ENCODE assay signal across 12 cellular contexts in the genomic region with DNA sequence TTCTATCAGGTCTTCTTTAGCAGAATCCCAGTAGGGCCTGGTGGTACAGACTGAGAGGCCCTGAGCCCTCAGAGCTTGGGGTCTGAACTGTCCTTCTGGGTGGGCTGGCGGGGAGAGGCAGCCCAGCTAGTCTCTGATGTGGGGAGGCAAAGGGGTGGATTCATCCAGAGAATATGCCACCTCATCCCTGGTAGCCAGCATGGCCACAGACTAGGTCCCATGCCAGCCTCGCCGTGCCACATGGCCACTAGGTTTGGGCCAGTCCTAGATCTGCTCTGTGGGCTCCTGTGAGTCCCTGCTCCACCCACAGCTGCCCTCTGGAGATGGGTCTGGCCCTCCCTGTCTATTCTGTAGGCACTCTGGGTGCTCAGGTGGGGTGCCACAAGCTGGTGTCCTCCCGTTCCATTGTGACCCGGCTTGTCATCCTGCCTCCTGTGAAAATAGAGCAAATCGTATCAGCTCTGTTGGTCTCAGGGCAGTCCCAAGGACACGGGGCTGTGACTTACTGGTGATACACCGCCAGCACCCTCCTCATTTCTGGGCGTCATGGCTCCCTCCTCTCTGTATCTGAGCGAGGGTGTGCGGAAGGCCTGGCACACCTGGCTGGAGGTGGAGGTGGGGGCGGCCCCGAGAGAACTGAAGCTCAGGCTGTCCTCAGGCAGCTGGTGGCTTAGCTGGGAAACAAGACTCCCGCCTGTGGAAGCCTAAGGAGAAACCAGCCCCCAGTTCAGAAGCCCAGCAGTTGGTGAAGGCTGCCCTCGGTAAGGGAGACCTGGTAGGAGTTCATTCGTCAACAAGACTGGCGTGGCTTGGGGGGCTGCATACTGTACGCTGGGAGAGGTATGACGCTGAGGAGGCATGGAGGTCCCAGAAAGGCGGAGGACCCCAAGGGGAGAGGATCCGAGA. TPM values are rescaled to one million over a fixed set of nuclear protein-coding genes. Genes with fewer than 3 reads are reported as not detected.
DNase-seq lines count a peak whose midpoint lies in the region; ATAC-seq and TF ChIP-seq lines count a peak whose summit lies in the region.
"Had no signal": no experiment of that assay in that cellular context is flagged by ENCODE, and none has a peak within 500 bp of the region (broad histone marks: within the 10 kb centered on the region; RNA-seq: fewer than 3 reads in every experiment).

No MANE protein-coding gene starts in this region.

- H3K4me1 ChIP-seq in BLaER1 (peaks cover 83% of the 10 kb centered on the region), adrenal gland (replicated peaks in 1 of 2) (peaks cover 0 to 70% of the 10 kb centered on the region in 2 donors), right cardiac atrium (ENCODE audit: control insufficient read depth, insufficient read depth, low read length) (peaks cover 42% of the 10 kb centered on the region), rectal smooth muscle tissue (ENCODE audit: control insufficient read depth, insufficient read depth, low read length) (peaks cover 7% of the 10 kb centered on the region)

- intact Hi-C loops in adrenal gland (cut with DNase I): no loop called here
- intact Hi-C loops in right cardiac atrium (cut with DNase I): no loop called here

- H3K27me3 ChIP-seq in BLaER1 (no peaks in the 10 kb centered on the region), adrenal gland (no peaks in the 10 kb centered on the region), right cardiac atrium (ENCODE audit: control insufficient read depth, insufficient read depth) (no peaks in the 10 kb centered on the region), rectal smooth muscle tissue (ENCODE audit: control insufficient read depth, insufficient read depth, low read length) (no peaks in the 10 kb centered on the region)

- TF ChIP-seq POLR2A in adrenal gland (IDR thresholded peaks at IDR 0.05): no peak

- H3K9ac ChIP-seq in BLaER1 (no peak overlapping the region), rectal smooth muscle tissue (ENCODE audit: low read length) (peak overlapping the region; percentile 1)

- DNase-seq in adrenal gland (peak in 2 of 7 donors; percentile 39 to 45), right cardiac atrium (peak; percentile 17 to 62 (median 55)), GM13977 (ENCODE audit: low spot score) (no peak)
- DNase-seq in NK-92 treated with Interleukin-12 subunit alpha and Interleukin-12 subunit beta, amount 100 ng/mL, for 24 hours (lab: John Stamatoyannopoulos, UW): no peak
- DNase-seq: activated CD4-positive, alpha-beta T cell treated with anti-CD3 and anti-CD28 coated beads, Interleukin-2, amount 50 U/mL, for 4 hours; DND-41; NCI-H226 had no signal

- 74 to 81% (median 76%) methylated on average over 11 to 21 of the region's 21 CpGs for WGBS in adrenal gland, 4 donors
- 81% methylated on average over 21 of the region's 21 CpGs for WGBS in right cardiac atrium

- in situ Hi-C loops in GM13977 (cut with MboI; ENCODE audit: low pct_unique_long_range_greater_than_20kb, low sequenced_read_pairs, unreplicated experiment): no loop called here

- H3K4me2 ChIP-seq in BLaER1: peak overlapping the region; percentile 82

- H3K4me3 ChIP-seq in BLaER1 (no peak overlapping the region), adrenal gland (no peak overlapping the region), right cardiac atrium (ENCODE audit: low read length) (no peak overlapping the region), rectal smooth muscle tissue (ENCODE audit: low read length) (no peak overlapping the region)

- H3K27ac ChIP-seq in BLaER1: no peak overlapping the region
- peak overlapping the region in 3 of 5 donors; percentile 13 to 80 (median 68) for H3K27ac ChIP-seq in adrenal gland
- peak overlapping the region; percentile 59 for H3K27ac ChIP-seq in right cardiac atrium (ENCODE audit: low read length)
- no peak overlapping the region for H3K27ac ChIP-seq in rectal smooth muscle tissue (ENCODE audit: low read depth, low read length)
- H3K27ac ChIP-seq: neutrophil had no signal

- H4K20me1 ChIP-seq in BLaER1: no peaks in the 10 kb centered on the region

- ATAC-seq in right cardiac atrium (no peak), HG03039 (IDR thresholded peaks at IDR 0.05; ENCODE audit: unreplicated experiment) (no peak), HG02852 (IDR thresholded peaks at IDR 0.05; ENCODE audit: unreplicated experiment) (no peak)

- TF ChIP-seq CTCF in adrenal gland (IDR thresholded peaks at IDR 0.05) (no peak), GM13977 (IDR thresholded peaks at IDR 0.05; ENCODE audit: extremely low read depth, insufficient read depth, missing control alignments) (no peak)

- H3K9me3 ChIP-seq in BLaER1 (no peaks in the 10 kb centered on the region), adrenal gland (replicated peaks in 1 of 3) (no peaks in the 10 kb centered on the region), right cardiac atrium (ENCODE audit: control insufficient read depth, low read length) (no peaks in the 10 kb centered on the region)
- H3K9me3 ChIP-seq: neutrophil had no signal

- H3K36me3 ChIP-seq in BLaER1 (no peaks in the 10 kb centered on the region), adrenal gland (replicated peaks in 1 of 2) (no peaks in the 10 kb centered on the region), rectal smooth muscle tissue (ENCODE audit: control insufficient read depth, insufficient read depth, low read length) (no peaks in the 10 kb centered on the region)
- H3K36me3 ChIP-seq: neutrophil had no signal

RNA-seq across cellular contexts. Expression of a gene that starts 33.3 kb away (rescaled TPM):
- total RNA-seq in adrenal gland (10 to 100 TPM in 5 of 8 donors, 1 to 10 TPM in 3; 6.8 to 27.0 (median 10.9) TPM), right cardiac atrium (10 to 100 TPM; 17.0 to 26.6 (median 24.0) TPM)
- polyA plus RNA-seq in adrenal gland (1 to 10 TPM; 3.0 to 7.9 (median 7.3) TPM), right cardiac atrium (12.4 TPM)

Comparison
In these comparisons a context has a peak if more than half of its experiments do, and no peak if none do; other contexts are left out.
1. H3K27ac ChIP-seq: peak in adrenal gland (3 of 5) and right cardiac atrium (single experiment); none in BLaER1 (single experiment) and rectal smooth muscle tissue (single experiment).
2. DNase-seq: peak in right cardiac atrium (3 of 3); none in GM13977 (single experiment) and NK-92 treated with Interleukin-12 subunit alpha and Interleukin-12 subunit beta, amount 100 ng/mL, for 24 hours (single experiment).